8 cellular contexts compared by ENCODE assay signal in genomic region chr10:60944159-60944909, GRCh38. TPM values are rescaled to one million over a fixed set of nuclear protein-coding genes. Genes with fewer than 3 reads are reported as not detected.
DNase-seq lines count a peak whose midpoint lies in the region; ATAC-seq and TF ChIP-seq lines count a peak whose summit lies in the region.

RHOBTB1 (minus strand) TSS chr10:60944185; CDS start chr10:60911542, 32,643 bp downstream.

- H3K36me3 Mint-ChIP-seq in glutamatergic neuron (ENCODE audit: unreplicated experiment), result no peaks in the 10 kb centered on the region
- H3K36me3 Mint-ChIP-seq in neural crest cell (ENCODE audit: low read depth), result no peaks in the 10 kb centered on the region

- H3K27me3 Mint-ChIP-seq in glutamatergic neuron (ENCODE audit: unreplicated experiment) (peaks cover 12% of the 10 kb centered on the region), neural crest cell (ENCODE audit: low read depth) (no peaks in the 10 kb centered on the region)

- intact Hi-C loops in adrenal gland (cut with DNase I), result loop anchor here in 1 of 2 donors (10.0 kb wide), 1 partner anchor 60 kb away; no protein-coding TSS in a partner anchor

- H3K36me3 ChIP-seq in adrenal gland (replicated peaks in 1 of 2), result no peaks in the 10 kb centered on the region

- 0 to 4% (median 1%) methylated on average over 5 to 60 of the region's 60 CpGs for WGBS in adrenal gland, 4 donors

- no peaks in the 10 kb centered on the region for H3K27me3 ChIP-seq in adrenal gland

- peaks cover 14% of the 10 kb centered on the region for H3K4me1 Mint-ChIP-seq in glutamatergic neuron (ENCODE audit: low read depth, unreplicated experiment)
- peaks cover 26% of the 10 kb centered on the region for H3K4me1 Mint-ChIP-seq in neural crest cell

- TF ChIP-seq CTCF in adrenal gland (IDR thresholded peaks at IDR 0.05) (no peak), glutamatergic neuron (IDR thresholded peaks at IDR 0.05; ENCODE audit: partially characterized antibody, unreplicated experiment) (no peak), neural crest cell (conservative IDR thresholded peaks at IDR 0.05) (no peak)

- DNase-seq in AG20443 (ENCODE audit: low spot score) (peak; percentile 91), NCI-H69 (lab: John Stamatoyannopoulos, UW) (peak; percentile 86), adrenal gland (peak; percentile 83 to 91 (median 85)), glutamatergic neuron (peak; percentile 85), neural crest cell (ENCODE audit: low read depth, low spot score) (peak; percentile 64)

- peak within 1 kb of the TSS; percentile 80 to 94 (median 84) for H3K4me3 ChIP-seq in adrenal gland

- H3K4me1 ChIP-seq in adrenal gland (replicated peaks in 1 of 2), result peaks cover 0 to 35% of the 10 kb centered on the region in 2 donors

- no peaks in the 10 kb centered on the region for H3K9me3 ChIP-seq in adrenal gland (replicated peaks in 1 of 3)

- peak within 1 kb of the TSS; percentile 96 to 100 (median 99) for H3K27ac ChIP-seq in adrenal gland

- ATAC-seq in GM18502 (IDR thresholded peaks at IDR 0.05; ENCODE audit: poor library complexity, unreplicated experiment), result peak; percentile 58
- peak; percentile 50 for ATAC-seq in HG03159 (IDR thresholded peaks at IDR 0.05; ENCODE audit: unreplicated experiment)
- ATAC-seq in GM19455 (IDR thresholded peaks at IDR 0.05; ENCODE audit: unreplicated experiment), result no peak

- H3K9me3 Mint-ChIP-seq in glutamatergic neuron (ENCODE audit: unreplicated experiment) (peaks cover 8% of the 10 kb centered on the region), neural crest cell (no peaks in the 10 kb centered on the region)

- H3K27ac Mint-ChIP-seq in glutamatergic neuron (ENCODE audit: unreplicated experiment), result peak within 1 kb of the TSS; percentile 96
- peak within 1 kb of the TSS; percentile 99 for H3K27ac Mint-ChIP-seq in neural crest cell (ENCODE audit: unreplicated experiment)

- TF ChIP-seq POLR2A in adrenal gland (IDR thresholded peaks at IDR 0.05), result peak; percentile 60 to 94

- H3K4me3 Mint-ChIP-seq in glutamatergic neuron (ENCODE audit: unreplicated experiment), result peak within 1 kb of the TSS; percentile 96
- peak within 1 kb of the TSS; percentile 91 for H3K4me3 Mint-ChIP-seq in neural crest cell

RNA-seq across cellular contexts. Expression of gene RHOBTB1, which starts in this region (rescaled TPM):
- 10 to 100 TPM; 16.0 to 46.6 (median 30.3) TPM for total RNA-seq in adrenal gland
- 10 to 100 TPM in 2 of 3 donors, 1 to 10 TPM in 1; 7.9 to 17.8 (median 16.2) TPM for polyA plus RNA-seq in adrenal gland
- total RNA-seq in glutamatergic neuron (ENCODE audit: unreplicated experiment), result 14.4 TPM
- 15.8 and 15.9 TPM in 2 replicates for total RNA-seq in neural crest cell
